1 cellular context compared by ENCODE assay signal in the genomic region with DNA sequence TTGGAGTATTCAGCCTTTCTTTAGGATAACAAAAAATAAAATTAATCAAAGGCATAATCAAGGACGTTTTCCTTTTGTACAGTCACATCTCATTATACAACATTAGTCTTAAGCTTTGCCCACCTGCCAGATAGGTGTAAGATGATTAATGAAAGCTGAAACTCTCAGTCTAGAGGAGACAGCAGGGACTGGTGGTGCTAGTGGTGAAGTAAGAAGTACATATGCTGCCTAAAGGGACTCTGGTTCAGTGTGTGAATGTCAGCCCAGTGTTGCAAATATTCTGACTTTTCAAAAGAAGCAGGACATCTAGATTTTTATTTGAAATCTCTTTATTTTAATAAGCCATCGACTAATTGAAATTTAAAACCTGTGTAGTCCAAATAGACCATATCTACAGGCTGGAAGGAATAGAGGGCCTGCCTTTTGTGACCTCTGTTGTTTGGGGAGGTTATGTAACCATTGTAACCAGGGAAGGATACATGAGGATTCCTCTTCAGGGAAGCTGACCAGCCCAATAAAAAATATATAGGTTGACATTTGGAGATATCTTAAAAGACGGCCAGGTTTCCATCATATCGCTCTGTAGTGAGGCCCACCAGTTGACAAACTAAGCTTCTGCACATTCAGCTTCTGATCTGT.
TF ChIP-seq lines count a peak whose summit lies in the region.

No MANE protein-coding gene starts in this region.

TF ChIP-seq in A549, 52 proteins besides CTCF, POLR2A, EP300 and RAD21:
- TF ChIP-seq, protein P1, sequence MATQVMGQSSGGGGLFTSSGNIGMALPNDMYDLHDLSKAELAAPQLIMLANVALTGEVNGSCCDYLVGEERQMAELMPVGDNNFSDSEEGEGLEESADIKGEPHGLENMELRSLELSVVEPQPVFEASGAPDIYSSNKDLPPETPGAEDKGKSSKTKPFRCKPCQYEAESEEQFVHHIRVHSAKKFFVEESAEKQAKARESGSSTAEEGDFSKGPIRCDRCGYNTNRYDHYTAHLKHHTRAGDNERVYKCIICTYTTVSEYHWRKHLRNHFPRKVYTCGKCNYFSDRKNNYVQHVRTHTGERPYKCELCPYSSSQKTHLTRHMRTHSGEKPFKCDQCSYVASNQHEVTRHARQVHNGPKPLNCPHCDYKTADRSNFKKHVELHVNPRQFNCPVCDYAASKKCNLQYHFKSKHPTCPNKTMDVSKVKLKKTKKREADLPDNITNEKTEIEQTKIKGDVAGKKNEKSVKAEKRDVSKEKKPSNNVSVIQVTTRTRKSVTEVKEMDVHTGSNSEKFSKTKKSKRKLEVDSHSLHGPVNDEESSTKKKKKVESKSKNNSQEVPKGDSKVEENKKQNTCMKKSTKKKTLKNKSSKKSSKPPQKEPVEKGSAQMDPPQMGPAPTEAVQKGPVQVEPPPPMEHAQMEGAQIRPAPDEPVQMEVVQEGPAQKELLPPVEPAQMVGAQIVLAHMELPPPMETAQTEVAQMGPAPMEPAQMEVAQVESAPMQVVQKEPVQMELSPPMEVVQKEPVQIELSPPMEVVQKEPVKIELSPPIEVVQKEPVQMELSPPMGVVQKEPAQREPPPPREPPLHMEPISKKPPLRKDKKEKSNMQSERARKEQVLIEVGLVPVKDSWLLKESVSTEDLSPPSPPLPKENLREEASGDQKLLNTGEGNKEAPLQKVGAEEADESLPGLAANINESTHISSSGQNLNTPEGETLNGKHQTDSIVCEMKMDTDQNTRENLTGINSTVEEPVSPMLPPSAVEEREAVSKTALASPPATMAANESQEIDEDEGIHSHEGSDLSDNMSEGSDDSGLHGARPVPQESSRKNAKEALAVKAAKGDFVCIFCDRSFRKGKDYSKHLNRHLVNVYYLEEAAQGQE (IDR thresholded peaks at IDR 0.05): no peak
- no peak for TF ChIP-seq RCOR1 (IDR thresholded peaks at IDR 0.05; ENCODE audit: low read depth, low read length)
- TF ChIP-seq, protein P2, sequence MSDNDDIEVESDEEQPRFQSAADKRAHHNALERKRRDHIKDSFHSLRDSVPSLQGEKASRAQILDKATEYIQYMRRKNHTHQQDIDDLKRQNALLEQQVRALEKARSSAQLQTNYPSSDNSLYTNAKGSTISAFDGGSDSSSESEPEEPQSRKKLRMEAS (IDR thresholded peaks at IDR 0.05): no peak
- no peak for TF ChIP-seq JUN (IDR thresholded peaks at IDR 0.05)
- no peak for TF ChIP-seq CEBPB (IDR thresholded peaks at IDR 0.05)
- no peak for TF ChIP-seq RARB (CRISPR knock-in tag; IDR thresholded peaks at IDR 0.05)
- TF ChIP-seq POLR2AphosphoS2 (conservative IDR thresholded peaks at IDR 0.05; ENCODE audit: low read length): no peak
- TF ChIP-seq, protein P3, sequence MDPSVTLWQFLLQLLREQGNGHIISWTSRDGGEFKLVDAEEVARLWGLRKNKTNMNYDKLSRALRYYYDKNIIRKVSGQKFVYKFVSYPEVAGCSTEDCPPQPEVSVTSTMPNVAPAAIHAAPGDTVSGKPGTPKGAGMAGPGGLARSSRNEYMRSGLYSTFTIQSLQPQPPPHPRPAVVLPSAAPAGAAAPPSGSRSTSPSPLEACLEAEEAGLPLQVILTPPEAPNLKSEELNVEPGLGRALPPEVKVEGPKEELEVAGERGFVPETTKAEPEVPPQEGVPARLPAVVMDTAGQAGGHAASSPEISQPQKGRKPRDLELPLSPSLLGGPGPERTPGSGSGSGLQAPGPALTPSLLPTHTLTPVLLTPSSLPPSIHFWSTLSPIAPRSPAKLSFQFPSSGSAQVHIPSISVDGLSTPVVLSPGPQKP (IDR thresholded peaks at IDR 0.05; ENCODE audit: low read depth, low read length): no peak
- no peak for TF ChIP-seq TP53 (CRISPR knock-in tag; IDR thresholded peaks at IDR 0.05)
- TF ChIP-seq HMGXB4 (CRISPR knock-in tag; IDR thresholded peaks at IDR 0.05; ENCODE audit: borderline replicate concordance): no peak
- TF ChIP-seq USF2 (IDR thresholded peaks at IDR 0.05): no peak
- TF ChIP-seq, protein P4, sequence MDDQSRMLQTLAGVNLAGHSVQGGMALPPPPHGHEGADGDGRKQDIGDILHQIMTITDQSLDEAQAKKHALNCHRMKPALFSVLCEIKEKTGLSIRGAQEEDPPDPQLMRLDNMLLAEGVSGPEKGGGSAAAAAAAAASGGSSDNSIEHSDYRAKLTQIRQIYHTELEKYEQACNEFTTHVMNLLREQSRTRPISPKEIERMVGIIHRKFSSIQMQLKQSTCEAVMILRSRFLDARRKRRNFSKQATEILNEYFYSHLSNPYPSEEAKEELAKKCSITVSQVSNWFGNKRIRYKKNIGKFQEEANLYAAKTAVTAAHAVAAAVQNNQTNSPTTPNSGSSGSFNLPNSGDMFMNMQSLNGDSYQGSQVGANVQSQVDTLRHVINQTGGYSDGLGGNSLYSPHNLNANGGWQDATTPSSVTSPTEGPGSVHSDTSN (IDR thresholded peaks at IDR 0.05): no peak
- TF ChIP-seq FOXS1 (CRISPR knock-in tag; IDR thresholded peaks at IDR 0.05): no peak
- TF ChIP-seq, protein P5, sequence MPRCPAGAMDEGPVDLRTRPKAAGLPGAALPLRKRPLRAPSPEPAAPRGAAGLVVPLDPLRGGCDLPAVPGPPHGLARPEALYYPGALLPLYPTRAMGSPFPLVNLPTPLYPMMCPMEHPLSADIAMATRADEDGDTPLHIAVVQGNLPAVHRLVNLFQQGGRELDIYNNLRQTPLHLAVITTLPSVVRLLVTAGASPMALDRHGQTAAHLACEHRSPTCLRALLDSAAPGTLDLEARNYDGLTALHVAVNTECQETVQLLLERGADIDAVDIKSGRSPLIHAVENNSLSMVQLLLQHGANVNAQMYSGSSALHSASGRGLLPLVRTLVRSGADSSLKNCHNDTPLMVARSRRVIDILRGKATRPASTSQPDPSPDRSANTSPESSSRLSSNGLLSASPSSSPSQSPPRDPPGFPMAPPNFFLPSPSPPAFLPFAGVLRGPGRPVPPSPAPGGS (IDR thresholded peaks at IDR 0.05): no peak
